Comparison of ENCODE assay signal across 8 cellular contexts in the genomic region with DNA sequence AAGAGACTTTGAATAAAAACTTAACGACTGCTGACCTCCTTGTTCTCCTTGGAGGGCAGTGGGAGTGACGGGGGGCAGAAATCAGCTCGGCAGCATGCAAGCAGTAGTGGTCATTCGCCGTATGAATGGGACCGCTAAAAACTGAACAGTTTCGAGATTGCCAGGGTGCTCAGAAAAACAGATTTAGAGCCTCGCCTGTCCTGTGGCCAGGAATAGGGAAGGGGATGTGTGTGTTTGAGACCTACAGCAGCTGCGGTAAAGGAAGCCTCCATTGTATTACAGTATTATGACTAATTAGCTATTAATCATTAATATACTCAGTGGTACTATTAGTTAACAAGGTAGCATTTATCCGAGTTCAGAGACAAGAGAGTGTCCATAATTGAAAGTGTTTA. TPM values are rescaled to one million over a fixed set of nuclear protein-coding genes. Genes with fewer than 3 reads are reported as not detected.
DNase-seq lines count a peak whose midpoint lies in the region; ATAC-seq and TF ChIP-seq lines count a peak whose summit lies in the region.

No MANE protein-coding gene starts in this region.

- H3K36me3 Mint-ChIP-seq in nephron (ENCODE audit: low read depth) = no peaks in the 10 kb centered on the region

- peaks cover 39% of the 10 kb centered on the region for H3K4me1 Mint-ChIP-seq in nephron

- no peaks in the 10 kb centered on the region for H3K27me3 Mint-ChIP-seq in nephron (ENCODE audit: low read depth)

- ATAC-seq in omental fat pad (ENCODE audit: low FRiP score) = no peak

- no peak for TF ChIP-seq CTCF in BE2C (IDR thresholded peaks at IDR 0.05; ENCODE audit: low read depth, low read length)
- TF ChIP-seq CTCF in coronary artery (IDR thresholded peaks at IDR 0.05) = no peak
- TF ChIP-seq CTCF in nephron (IDR thresholded peaks at IDR 0.05; ENCODE audit: unreplicated experiment in 3 of 3) = no peak
- no peak for TF ChIP-seq CTCF in omental fat pad (IDR thresholded peaks at IDR 0.05)

- WGBS in HUES64 = 21% methylated on average over 10 of the region's 10 CpGs

- H3K4me1 ChIP-seq in BE2C (no peaks in the 10 kb centered on the region), HUES64 (ENCODE audit: insufficient read depth, low read length) (peaks cover 29% of the 10 kb centered on the region)

- no peaks in the 10 kb centered on the region for H3K27me3 ChIP-seq in BE2C
- H3K27me3 ChIP-seq in HUES64 (ENCODE audit: insufficient read depth, low read length) = no peaks in the 10 kb centered on the region

- H3K27ac ChIP-seq in HUES64 (ENCODE audit: low read depth, low read length) = 0 out of 2 replicates have a peak overlapping the region, but pooled peaks have one; percentile 22
- peak overlapping the region; percentile 92 to 94 for H3K27ac ChIP-seq in coronary artery

- H3K4me3 ChIP-seq in BE2C (ENCODE audit: low read depth, low read length) (peak overlapping the region; percentile 94), HUES64 (ENCODE audit: low read length) (peak overlapping the region; percentile 88), coronary artery (peak overlapping the region; percentile 87)

- no peaks in the 10 kb centered on the region for H3K9me3 Mint-ChIP-seq in nephron

- peak overlapping the region; percentile 37; the same call in 1 of the 2 replicates for H3K9ac ChIP-seq in HUES64 (ENCODE audit: low read depth, low read length)

- H3K27ac Mint-ChIP-seq in nephron = peak overlapping the region; percentile 57 to 87 (median 79)

- H3K36me3 ChIP-seq in BE2C = no peaks in the 10 kb centered on the region
- H3K36me3 ChIP-seq in HUES64 (ENCODE audit: insufficient read depth, low read length) = no peaks in the 10 kb centered on the region

- no peaks in the 10 kb centered on the region for H3K9me3 ChIP-seq in BE2C
- no peaks in the 10 kb centered on the region for H3K9me3 ChIP-seq in HUES64 (ENCODE audit: insufficient read depth, low read depth, low read length)

- peak overlapping the region; percentile 82 to 83 (median 82) for H3K4me3 Mint-ChIP-seq in nephron

- DNase-seq in BE2C (no peak), coronary artery (ENCODE audit: low spot score) (no peak), occipital lobe (lab: John Stamatoyannopoulos, UW) (no peak), head of caudate nucleus (no peak), omental fat pad (ENCODE audit: low spot score) (no peak), GM19240 (ENCODE audit: insufficient read length, low spot score) (no peak)

- intact Hi-C loops in head of caudate nucleus (cut with DNase I) = loop anchor here (5.0 kb wide), 1 partner anchor 45 kb away; no protein-coding TSS in a partner anchor

RNA-seq across cellular contexts. Expression of a gene that starts 0.7 kb away (rescaled TPM):
- 11.4 TPM for polyA plus RNA-seq in BE2C (2012; ENCODE audit: insufficient read depth, insufficient read length, low read depth)
- 13.5 TPM for polyA plus RNA-seq in HUES64 (2013, experiment 1 of 2)
- polyA plus RNA-seq in HUES64 (2013, experiment 2 of 2) = 17.9 TPM
- total RNA-seq in occipital lobe (35.4 TPM), omental fat pad (10 to 100 TPM; 22.9 to 50.0 (median 31.0) TPM)

RNA-seq across cellular contexts. Expression of a gene that starts 52.0 kb away (rescaled TPM):
- polyA plus RNA-seq in BE2C (2012; ENCODE audit: insufficient read depth, insufficient read length, low read depth) = 523 TPM
- polyA plus RNA-seq in HUES64 (2013, experiment 1 of 2) = 173 TPM
- 149 TPM for polyA plus RNA-seq in HUES64 (2013, experiment 2 of 2)
- total RNA-seq in occipital lobe (42.0 TPM), omental fat pad (100 to 1,000 TPM in 2 of 4 donors, 10 to 100 TPM in 2; 86.9 to 139 (median 111) TPM)
